Comparison of ENCODE assay signal across 2 cellular contexts in genomic region chr1:60869264-60869663, GRCh38.
TF ChIP-seq lines count a peak whose summit lies in the region.

No MANE protein-coding gene starts in this region.

TF ChIP-seq in HEK293T, 16 proteins besides CTCF, POLR2A, EP300 and RAD21:
- TF ChIP-seq PKNOX1 (IDR thresholded peaks at IDR 0.05) (peak; percentile 83), NFRKB (IDR thresholded peaks at IDR 0.05) (no peak)

TF ChIP-seq in K562, 482 proteins besides CTCF, POLR2A, EP300 and RAD21 (continued from another document):
- no peak for TF ChIP-seq TFAM (CRISPR knock-in tag; conservative IDR thresholded peaks at IDR 0.05)
- TF ChIP-seq ZKSCAN1 (IDR thresholded peaks at IDR 0.05; ENCODE audit: low read depth, low read length): no peak
